ENCODE assay signal across 9 cellular contexts in the genomic region with DNA sequence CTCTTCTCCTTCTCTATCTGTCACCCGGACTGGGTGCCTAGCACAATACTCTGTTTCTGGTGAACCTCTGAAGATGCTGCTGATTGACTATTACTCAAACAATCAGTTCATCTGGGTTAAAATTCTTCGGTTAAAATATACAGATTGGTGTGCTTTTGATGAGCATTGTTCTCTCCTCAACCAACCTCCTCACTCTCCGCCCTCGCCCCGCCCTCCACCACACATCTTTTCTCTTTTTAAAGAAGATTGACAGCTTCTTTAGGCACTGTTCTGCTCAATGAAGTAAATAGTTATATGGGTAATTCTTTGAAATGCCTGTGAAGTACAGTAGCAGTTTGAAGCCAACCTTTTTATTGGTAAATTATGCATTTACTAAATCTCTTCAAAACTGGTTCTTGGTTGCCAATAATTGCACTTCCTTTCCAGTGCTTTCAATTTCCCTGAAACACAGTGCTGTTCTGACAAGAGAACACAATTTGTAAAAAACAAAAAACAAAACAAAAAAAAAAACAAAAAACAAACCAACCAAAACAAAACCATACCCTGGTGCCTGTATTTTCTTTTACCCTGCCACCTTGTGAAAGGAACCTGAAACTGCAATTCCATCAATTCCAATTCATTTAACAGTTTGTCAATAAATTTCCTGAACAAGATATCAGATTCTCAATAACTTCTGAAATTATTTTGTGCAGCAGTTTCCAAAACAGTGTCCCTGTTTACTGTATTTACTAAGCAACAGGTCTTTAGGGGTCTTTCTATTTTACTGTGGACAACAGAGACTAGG.
DNase-seq lines count a peak whose midpoint lies in the region; ATAC-seq and TF ChIP-seq lines count a peak whose summit lies in the region.
"Had no signal": no experiment of that assay in that cellular context is flagged by ENCODE, and none has a peak within 500 bp of the region (broad histone marks: within the 10 kb centered on the region; RNA-seq: fewer than 3 reads in every experiment).

No MANE protein-coding gene starts in this region.

- TF ChIP-seq CTCF in GM12872 (IDR thresholded peaks at IDR 0.05; ENCODE audit: insufficient read depth, low read depth, low read length), result peak; percentile 21; the same call in 1 of the 3 replicates
- peak; percentile 56 for TF ChIP-seq CTCF in epithelial cell of proximal tubule (conservative IDR thresholded peaks at IDR 0.05; ENCODE audit: low read depth, low read length)

- no peak overlapping the region for H3K4ac ChIP-seq in trophoblast cell (ENCODE audit: low read depth, low read length)

- peak overlapping the region; percentile 47 for H4K8ac ChIP-seq in trophoblast cell (ENCODE audit: low read depth, low read length)

- no peak overlapping the region for H2BK120ac ChIP-seq in trophoblast cell (ENCODE audit: insufficient read depth, low read length, poor library complexity)

- H3K14ac ChIP-seq in trophoblast cell (ENCODE audit: low read length), result no peak overlapping the region

- no peaks in the 10 kb centered on the region for H3K4me1 ChIP-seq in trophoblast cell (ENCODE audit: control insufficient read depth in 1 of 2, insufficient read depth in 2 of 2, low read length in 2 of 2)

- no peak overlapping the region for H4K12ac ChIP-seq in trophoblast cell (ENCODE audit: low read depth, low read length)

- H2AK5ac ChIP-seq in trophoblast cell (ENCODE audit: low read length), result no peak overlapping the region

- no peaks in the 10 kb centered on the region for H3K36me3 ChIP-seq in trophoblast cell (ENCODE audit: control insufficient read depth in 1 of 2, insufficient read depth in 2 of 2, low read length in 2 of 2)

- H2BK5ac ChIP-seq in trophoblast cell (ENCODE audit: low read depth, low read length, poor library complexity), result no peak overlapping the region

- H3K79me1 ChIP-seq in trophoblast cell (ENCODE audit: low read length), result no peaks in the 10 kb centered on the region

- no peaks in the 10 kb centered on the region for H3K9me3 ChIP-seq in trophoblast cell (ENCODE audit: insufficient read depth, low read depth, low read length)

- no peak overlapping the region for H2BK12ac ChIP-seq in trophoblast cell (ENCODE audit: low read length)

- no peaks in the 10 kb centered on the region for H3K27me3 ChIP-seq in trophoblast cell (ENCODE audit: insufficient read depth, low read length)

- no peak overlapping the region for H2AFZ ChIP-seq in trophoblast cell (ENCODE audit: insufficient read depth, low read length, poor library complexity)

- no peak overlapping the region for H4K91ac ChIP-seq in trophoblast cell (ENCODE audit: low read depth, low read length)

- H3K4me2 ChIP-seq in trophoblast cell (ENCODE audit: low read length), result no peak overlapping the region

- no peak overlapping the region for H3K18ac ChIP-seq in trophoblast cell (ENCODE audit: low read length)

- ATAC-seq in HG03175 (IDR thresholded peaks at IDR 0.05; ENCODE audit: unreplicated experiment) (no peak), HG03457 (IDR thresholded peaks at IDR 0.05; ENCODE audit: unreplicated experiment) (no peak)

- DNase-seq in OCI-M1 (lab: John Stamatoyannopoulos, UW), result peak; percentile 35
- no peak for DNase-seq in epithelial cell of proximal tubule (ENCODE audit: low read depth)
- no peak for DNase-seq in trophoblast cell
- DNase-seq in activated CD4-positive, alpha-beta T cell treated with anti-CD3 and anti-CD28 coated beads, Interleukin-2, amount 50 U/mL, for 1 hour, result no peak
- DNase-seq: activated CD4-positive, alpha-beta T cell treated with anti-CD3 and anti-CD28 coated beads, Interleukin-2, amount 10 ng/mL, durations not matched to agents 7 days and 5 days; NCI-H2081 treated with DMSO at 0.1 percent for 48 hours had no signal

- no peak overlapping the region for H3K27ac ChIP-seq in trophoblast cell (ENCODE audit: low read depth, low read length)

- no peak overlapping the region for H3K4me3 ChIP-seq in epithelial cell of proximal tubule (ENCODE audit: low read depth, low read length)
- no peak overlapping the region for H3K4me3 ChIP-seq in trophoblast cell (ENCODE audit: low read depth, low read length)

- no CpG with 5 or more reads among the region's 5 CpGs for WGBS in trophoblast cell (ENCODE audit: extremely low coverage, insufficient coverage, insufficient read length)

- no peak overlapping the region for H3K9ac ChIP-seq in trophoblast cell (ENCODE audit: low read length)

- no peak overlapping the region for H3K23ac ChIP-seq in trophoblast cell (ENCODE audit: low read length)

- H3K79me2 ChIP-seq in trophoblast cell (ENCODE audit: control insufficient read depth, insufficient read depth, low read length, poor library complexity), result no peaks in the 10 kb centered on the region
